1 cellular context compared by ENCODE assay signal in genomic region chr11:211741-212140, GRCh38.
TF ChIP-seq lines count a peak whose summit lies in the region.

No MANE protein-coding gene starts in this region.

TF ChIP-seq in IMR-90, 13 proteins besides CTCF, POLR2A, EP300 and RAD21:
- TF ChIP-seq USF2 (IDR thresholded peaks at IDR 0.05; ENCODE audit: low read depth, low read length) (no peak), SMC3 (IDR thresholded peaks at IDR 0.05; ENCODE audit: low read depth, low read length) (no peak), FOS (IDR thresholded peaks at IDR 0.05; ENCODE audit: low read depth, low read length) (no peak), MXI1 (IDR thresholded peaks at IDR 0.05; ENCODE audit: borderline replicate concordance, low read depth, low read length) (no peak), RCOR1 (IDR thresholded peaks at IDR 0.05; ENCODE audit: insufficient replicate concordance, low read length) (no peak), NFE2L2 (IDR thresholded peaks at IDR 0.05; ENCODE audit: low read depth, low read length) (no peak), CEBPB (IDR thresholded peaks at IDR 0.05; ENCODE audit: low read depth, low read length) (no peak), CHD1 (IDR thresholded peaks at IDR 0.05; ENCODE audit: low read depth, low read length) (no peak), MAZ (IDR thresholded peaks at IDR 0.05; ENCODE audit: borderline replicate concordance, low read depth, low read length) (no peak), ELK1 (IDR thresholded peaks at IDR 0.05; ENCODE audit: borderline replicate concordance, low read depth, low read length) (no peak), MAFK (IDR thresholded peaks at IDR 0.05; ENCODE audit: low read depth, low read length) (no peak), BHLHE40 (IDR thresholded peaks at IDR 0.05; ENCODE audit: low read depth, low read length) (no peak), RFX5 (IDR thresholded peaks at IDR 0.05; ENCODE audit: low read depth, low read length) (no peak)
